Comparison of ENCODE assay signal across 1 cellular context in genomic region chr16:79598341-79599181, GRCh38.
TF ChIP-seq lines count a peak whose summit lies in the region.

No MANE protein-coding gene starts in this region.

TF ChIP-seq in HEK293, 187 proteins besides CTCF, POLR2A, EP300 and RAD21 (continued from another document and continues in another):
- no peak for TF ChIP-seq PBX3 (CRISPR knock-in tag; IDR thresholded peaks at IDR 0.05)
- TF ChIP-seq ZNF433 (tag by site-specific recombination; IDR thresholded peaks at IDR 0.05; ENCODE audit: low read depth): no peak
- TF ChIP-seq ZNF626 (tag by site-specific recombination; IDR thresholded peaks at IDR 0.05): no peak
- no peak for TF ChIP-seq ZNF302 (tag by site-specific recombination; IDR thresholded peaks at IDR 0.05; ENCODE audit: low read depth)
- TF ChIP-seq ZNF501 (tag by site-specific recombination; IDR thresholded peaks at IDR 0.05): no peak
- TF ChIP-seq ZBTB10 (tag by site-specific recombination; IDR thresholded peaks at IDR 0.05): 0 out of 2 replicates have a peak, but pooled peaks have one; percentile 18
- no peak for TF ChIP-seq ZNF280D (tag by site-specific recombination; IDR thresholded peaks at IDR 0.05)
- no peak for TF ChIP-seq ZNF121 (tag by site-specific recombination; IDR thresholded peaks at IDR 0.05)
- no peak for TF ChIP-seq ZBTB44 (tag by site-specific recombination; IDR thresholded peaks at IDR 0.05)
- no peak for TF ChIP-seq ZNF404 (tag by site-specific recombination; IDR thresholded peaks at IDR 0.05)
- TF ChIP-seq ZNF398 (tag by site-specific recombination; IDR thresholded peaks at IDR 0.05): peak; percentile 84
- TF ChIP-seq ZSCAN23 (tag by site-specific recombination; IDR thresholded peaks at IDR 0.05): no peak
- no peak for TF ChIP-seq GLI2 (tag by site-specific recombination; IDR thresholded peaks at IDR 0.05; ENCODE audit: borderline replicate concordance, low read depth)
- peak; percentile 45 for TF ChIP-seq ZIC2 (tag by site-specific recombination; IDR thresholded peaks at IDR 0.05)
- no peak for TF ChIP-seq ZNF138 (tag by site-specific recombination; IDR thresholded peaks at IDR 0.05; ENCODE audit: borderline replicate concordance)
- TF ChIP-seq YY2 (tag by site-specific recombination; IDR thresholded peaks at IDR 0.05): no peak
- no peak for TF ChIP-seq ZNF792 (tag by site-specific recombination; IDR thresholded peaks at IDR 0.05)
- TF ChIP-seq ZNF596 (tag by site-specific recombination; IDR thresholded peaks at IDR 0.05): no peak
- TF ChIP-seq ZBTB11 (tag by site-specific recombination; conservative IDR thresholded peaks at IDR 0.05; ENCODE audit: low read depth): peak; percentile 29
- no peak for TF ChIP-seq ZNF211 (tag by site-specific recombination; IDR thresholded peaks at IDR 0.05; ENCODE audit: low read depth)
- 0 out of 2 replicates have a peak, but pooled peaks have one; percentile 16 for TF ChIP-seq BCL11B (tag by site-specific recombination; IDR thresholded peaks at IDR 0.05; ENCODE audit: low read depth)
- no peak for TF ChIP-seq SCRT1 (tag by site-specific recombination; IDR thresholded peaks at IDR 0.05; ENCODE audit: borderline replicate concordance)
- no peak for TF ChIP-seq ZNF654 (tag by site-specific recombination; IDR thresholded peaks at IDR 0.05; ENCODE audit: low read depth)
- TF ChIP-seq ZSCAN16 (tag by site-specific recombination; IDR thresholded peaks at IDR 0.05): no peak
- no peak for TF ChIP-seq ZNF645 (tag by site-specific recombination; IDR thresholded peaks at IDR 0.05)
- TF ChIP-seq ZNF548 (tag by site-specific recombination; IDR thresholded peaks at IDR 0.05): no peak
- peak; percentile 85 for TF ChIP-seq EGR2 (tag by site-specific recombination; IDR thresholded peaks at IDR 0.05; ENCODE audit: low read depth)
- TF ChIP-seq ELK4 (IDR thresholded peaks at IDR 0.05; ENCODE audit: borderline replicate concordance, low read depth, low read length): no peak
- no peak for TF ChIP-seq MZF1 (tag by site-specific recombination; IDR thresholded peaks at IDR 0.05; ENCODE audit: borderline replicate concordance)
- TF ChIP-seq GLI4 (tag by site-specific recombination; IDR thresholded peaks at IDR 0.05): no peak
- TF ChIP-seq ZNF473 (tag by site-specific recombination; IDR thresholded peaks at IDR 0.05): no peak
- TF ChIP-seq ZNF214 (tag by site-specific recombination; IDR thresholded peaks at IDR 0.05; ENCODE audit: borderline replicate concordance): no peak
- no peak for TF ChIP-seq KLF8 (tag by site-specific recombination; IDR thresholded peaks at IDR 0.05)
- no peak for TF ChIP-seq ZNF391 (tag by site-specific recombination; IDR thresholded peaks at IDR 0.05; ENCODE audit: borderline replicate concordance, low read depth)
- no peak for TF ChIP-seq ZNF133 (tag by site-specific recombination; IDR thresholded peaks at IDR 0.05)
- TF ChIP-seq ZBTB7A (tag by site-specific recombination; IDR thresholded peaks at IDR 0.05; ENCODE audit: low read depth): no peak
- no peak for TF ChIP-seq ZNF558 (tag by site-specific recombination; IDR thresholded peaks at IDR 0.05)
- peak; percentile 57; the same call in 1 of the 2 replicates for TF ChIP-seq ZNF341 (tag by site-specific recombination; IDR thresholded peaks at IDR 0.05; ENCODE audit: low read depth)
- no peak for TF ChIP-seq ZNF26 (tag by site-specific recombination; IDR thresholded peaks at IDR 0.05)
- TF ChIP-seq ZFHX2 (tag by site-specific recombination; conservative IDR thresholded peaks at IDR 0.05): peak; percentile 75
- TF ChIP-seq ZNF311 (tag by site-specific recombination; IDR thresholded peaks at IDR 0.05; ENCODE audit: borderline replicate concordance): no peak
- TF ChIP-seq ZFP3 (tag by site-specific recombination; IDR thresholded peaks at IDR 0.05; ENCODE audit: low read depth): no peak
- no peak for TF ChIP-seq ZNF670 (tag by site-specific recombination; IDR thresholded peaks at IDR 0.05; ENCODE audit: low read depth)
- TF ChIP-seq ZNF202 (tag by site-specific recombination; IDR thresholded peaks at IDR 0.05; ENCODE audit: borderline replicate concordance): no peak
- TF ChIP-seq KLF1 (tag by site-specific recombination; IDR thresholded peaks at IDR 0.05): 0 out of 2 replicates have a peak, but pooled peaks have one; percentile 22
- TF ChIP-seq ZNF560 (tag by site-specific recombination; IDR thresholded peaks at IDR 0.05; ENCODE audit: borderline replicate concordance): no peak
- no peak for TF ChIP-seq ZNF140 (tag by site-specific recombination; IDR thresholded peaks at IDR 0.05)
- no peak for TF ChIP-seq ZNF23 (tag by site-specific recombination; IDR thresholded peaks at IDR 0.05; ENCODE audit: borderline replicate concordance)
- peak; percentile 44 for TF ChIP-seq KLF9 (tag by site-specific recombination; IDR thresholded peaks at IDR 0.05; ENCODE audit: low read depth)
- TF ChIP-seq ZNF664 (tag by site-specific recombination; IDR thresholded peaks at IDR 0.05): no peak
